In genomic region chr3:97481416-97481815, GRCh38 we compare ENCODE assay signal across 20 cellular contexts.
A peak's percentile ranks its signal among the peaks of the same experiment; 100 is the strongest.
DNase-seq lines count a peak whose midpoint lies in the region; ATAC-seq, FAIRE-seq and TF ChIP-seq lines count a peak whose summit lies in the region.
"Had no signal": no experiment of that assay in that cellular context is flagged by ENCODE, and none has a peak within 500 bp of the region (broad histone marks: within the 10 kb centered on the region; RNA-seq: fewer than 3 reads in every experiment).

No MANE protein-coding gene starts in this region.

- no peak overlapping the region for H3K27ac Mint-ChIP-seq in GM23338
- H3K27ac Mint-ChIP-seq in activated naive CD8-positive, alpha-beta T cell treated with anti-CD3 and anti-CD28 coated beads, Interleukin-2, amount 50 U/mL, for 24 hours: no peak overlapping the region
- no peak overlapping the region for H3K27ac Mint-ChIP-seq in naive B cell

- H3K36me3 ChIP-seq in GM23338 (ENCODE audit: insufficient read depth) (no peaks in the 10 kb centered on the region), GM23248 (ENCODE audit: low read depth) (no peaks in the 10 kb centered on the region), SJCRH30 (no peaks in the 10 kb centered on the region)

- H3K4me1 ChIP-seq in A549: no peaks in the 10 kb centered on the region
- no peaks in the 10 kb centered on the region for H3K4me1 ChIP-seq in GM23338 (ENCODE audit: insufficient read depth)
- H3K4me1 ChIP-seq in GM23248 (ENCODE audit: insufficient read depth): no peaks in the 10 kb centered on the region
- no peaks in the 10 kb centered on the region for H3K4me1 ChIP-seq in SJCRH30

- H3K4me3 Mint-ChIP-seq in GM23338 (no peak overlapping the region), naive B cell (no peak overlapping the region)
- H3K4me3 Mint-ChIP-seq in activated naive CD8-positive, alpha-beta T cell treated with anti-CD3 and anti-CD28 coated beads, Interleukin-2, amount 50 U/mL, for 24 hours: no peak overlapping the region

- H4K20me1 ChIP-seq in GM23338 (replicated peaks; ENCODE audit: insufficient read depth): no peaks in the 10 kb centered on the region
- no peaks in the 10 kb centered on the region for H4K20me1 ChIP-seq in GM23248 (ENCODE audit: insufficient read depth)

- 86% methylated on average over 13 of the region's 26 CpGs for WGBS in A549 (ENCODE audit: missing lambda C conversion rate)
- 84 to 85% methylated on average over 24 to 25 of the region's 26 CpGs for WGBS in GM23248 (ENCODE audit: low coverage in 1 of 2, low lambda C conversion rate in 2 of 2, missing lambda C conversion rate in 2 of 2), 2 experiments

- ATAC-seq in A549: peak; percentile 56 to 62; a peak in 2 of 6 replicates
- ATAC-seq in GM23338: peak; percentile 50; the same call in 2 of the 3 replicates
- ATAC-seq in activated naive CD8-positive, alpha-beta T cell treated with anti-CD3 and anti-CD28 coated beads, Interleukin-2, amount 50 U/mL, for 24 hours: peak; percentile 36
- ATAC-seq in naive B cell (ENCODE audit: low read depth in 2 of 2): peak; percentile 42 to 54
- no peak for ATAC-seq in HG03095 (IDR thresholded peaks at IDR 0.05; ENCODE audit: unreplicated experiment)
- ATAC-seq in GM21529 (IDR thresholded peaks at IDR 0.05; ENCODE audit: unreplicated experiment): no peak
- ATAC-seq: HCT116 had no signal

- H2AFZ ChIP-seq in GM23338: no peak overlapping the region
- no peak overlapping the region for H2AFZ ChIP-seq in GM23248

- peaks cover 5% of the 10 kb centered on the region; the same call in 1 of the 3 replicates for H3K36me3 Mint-ChIP-seq in GM23338 (ENCODE audit: low read depth)
- H3K36me3 Mint-ChIP-seq in activated naive CD8-positive, alpha-beta T cell treated with anti-CD3 and anti-CD28 coated beads, Interleukin-2, amount 50 U/mL, for 24 hours (ENCODE audit: low read depth): no peaks in the 10 kb centered on the region
- H3K36me3 Mint-ChIP-seq in naive B cell: no peaks in the 10 kb centered on the region

- in situ Hi-C loops in GM23248 (cut with MboI): no loop called here

- H3K27ac ChIP-seq in A549 (no peak overlapping the region), GM23338 (ENCODE audit: low read depth) (no peak overlapping the region), GM23248 (no peak overlapping the region), SJCRH30 (no peak overlapping the region)
- H3K27ac ChIP-seq: C4-2B had no signal

- H3K4me1 Mint-ChIP-seq in GM23338: no peaks in the 10 kb centered on the region
- H3K4me1 Mint-ChIP-seq in activated naive CD8-positive, alpha-beta T cell treated with anti-CD3 and anti-CD28 coated beads, Interleukin-2, amount 50 U/mL, for 24 hours: no peaks in the 10 kb centered on the region
- no peaks in the 10 kb centered on the region for H3K4me1 Mint-ChIP-seq in naive B cell

- H3K4me2 ChIP-seq in A549 (no peak overlapping the region), GM23338 (no peak overlapping the region), GM23248 (ENCODE audit: unreplicated experiment) (no peak overlapping the region)
- H3K4me2 ChIP-seq: SK-N-SH had no signal

- no peak for TF ChIP-seq CTCF in A549 (IDR thresholded peaks at IDR 0.05)
- TF ChIP-seq CTCF in GM23338 (conservative IDR thresholded peaks at IDR 0.05; ENCODE audit: low read depth in 2 of 2): no peak

- H3K9ac ChIP-seq in GM23248: no peak overlapping the region
- H3K9ac ChIP-seq: SK-N-SH had no signal

- CTCF ChIA-PET in A549 (lab: Yijun Ruan, JAX): no interaction called here

- H3K4me3 ChIP-seq in A549 (no peak overlapping the region), GM23338 (no peak overlapping the region), GM23248 (no peak overlapping the region), SJCRH30 (no peak overlapping the region)

- H3K9me3 ChIP-seq in A549: no peaks in the 10 kb centered on the region
- H3K9me3 ChIP-seq in GM23248 (ENCODE audit: low read depth): no peaks in the 10 kb centered on the region
- H3K9me3 ChIP-seq in SJCRH30 (replicated peaks): no peaks in the 10 kb centered on the region
- H3K9me3 ChIP-seq: SK-N-SH had no signal

- H3K27me3 Mint-ChIP-seq in GM23338 (ENCODE audit: insufficient read depth, low read depth, poor library complexity): peaks cover 2% of the 10 kb centered on the region
- H3K27me3 Mint-ChIP-seq in activated naive CD8-positive, alpha-beta T cell treated with anti-CD3 and anti-CD28 coated beads, Interleukin-2, amount 50 U/mL, for 24 hours: no peaks in the 10 kb centered on the region
- H3K27me3 Mint-ChIP-seq in naive B cell: no peaks in the 10 kb centered on the region

- no peaks in the 10 kb centered on the region for H3K27me3 ChIP-seq in GM23338 (ENCODE audit: insufficient read depth)
- no peaks in the 10 kb centered on the region for H3K27me3 ChIP-seq in GM23248 (replicated peaks; ENCODE audit: insufficient read depth)
- no peaks in the 10 kb centered on the region for H3K27me3 ChIP-seq in SJCRH30

- no peak for TF ChIP-seq POLR2A in A549 (IDR thresholded peaks at IDR 0.05; ENCODE audit: low read length)

- H3K9me2 ChIP-seq in GM23338 (ENCODE audit: insufficient read depth): peaks cover 7% of the 10 kb centered on the region; the same call in 1 of the 2 replicates
- no peaks in the 10 kb centered on the region for H3K9me2 ChIP-seq in GM23248 (ENCODE audit: insufficient read depth)
- H3K9me2 ChIP-seq: SK-N-SH had no signal

- no peak for FAIRE-seq in A549 (lab: Jason Lieb, UNC)
- FAIRE-seq: RCC 7860 had no signal

- TF ChIP-seq EP300 in A549 (IDR thresholded peaks at IDR 0.05): no peak

- POLR2A ChIA-PET in A549 (lab: Yijun Ruan, JAX): no interaction called here

- H3K9me3 Mint-ChIP-seq in GM23338 (peaks cover 5% of the 10 kb centered on the region; the same call in 1 of the 3 replicates), naive B cell (peaks cover 0 to 3% (median 0%) of the 10 kb centered on the region in 7 donors)
- H3K9me3 Mint-ChIP-seq in activated naive CD8-positive, alpha-beta T cell treated with anti-CD3 and anti-CD28 coated beads, Interleukin-2, amount 50 U/mL, for 24 hours: peaks cover 3% of the 10 kb centered on the region

- H3K79me2 ChIP-seq in GM23338 (replicated peaks; ENCODE audit: insufficient read depth): no peaks in the 10 kb centered on the region
- H3K79me2 ChIP-seq in GM23248 (ENCODE audit: insufficient read depth): no peaks in the 10 kb centered on the region

- no peak for TF ChIP-seq RAD21 in A549 (conservative IDR thresholded peaks at IDR 0.05 in 1 of 2, IDR thresholded peaks at IDR 0.05 in 1 of 2)

- H3F3A ChIP-seq in GM23338 (replicated peaks; ENCODE audit: low read depth) (no peaks in the 10 kb centered on the region), GM23248 (ENCODE audit: insufficient read depth) (no peaks in the 10 kb centered on the region)

- DNase-seq in A549 (ENCODE audit: low read depth in 1 of 2, low spot score in 1 of 2) (no peak), GM23338 (ENCODE audit: low spot score) (peak; percentile 10), naive B cell (no peak), GM23248 (no peak), SJCRH30 (no peak)
- no peak for DNase-seq in activated naive CD8-positive, alpha-beta T cell treated with anti-CD3 and anti-CD28 coated beads, Interleukin-2, amount 50 U/mL, for 24 hours
- DNase-seq: ACHN; DMS79 treated with DMSO at 0.1 percent for 48 hours; NCI-H1105; NCI-H2081; NCI-H446 treated with DMSO at 0.1 percent for 48 hours; NCI-H748 treated with DMSO at 0.1 percent for 48 hours; NK-92 treated with Interleukin-12 subunit alpha and Interleukin-12 subunit beta, amount 100 ng/mL, for 24 hours; Right ventricle myocardium superior; SK-N-SH had no signal

TF ChIP-seq in A549, 52 proteins besides CTCF, POLR2A, EP300 and RAD21:
- TF ChIP-seq CBX2 (IDR thresholded peaks at IDR 0.05; ENCODE audit: borderline replicate concordance, low read depth) (no peak), BHLHE40 (IDR thresholded peaks at IDR 0.05; ENCODE audit: low read depth, low read length) (no peak)
TF ChIP-seq in A549: peak in this region for 0.

TF ChIP-seq in GM23338, 12 proteins besides CTCF, POLR2A, EP300 and RAD21 (continues in another document):
- TF ChIP-seq STAT1 (IDR thresholded peaks at IDR 0.05; ENCODE audit: unreplicated experiment) (no peak), CREB1 (CRISPR knock-in tag; IDR thresholded peaks at IDR 0.05; ENCODE audit: low read depth) (no peak), EZH2phosphoT487 (IDR thresholded peaks at IDR 0.05; ENCODE audit: unreplicated experiment) (no peak), ZNF114 (CRISPR knock-in tag; IDR thresholded peaks at IDR 0.05) (no peak), EZH2 (IDR thresholded peaks at IDR 0.05; ENCODE audit: low read depth, unreplicated experiment) (no peak), ETS1 (IDR thresholded peaks at IDR 0.05) (no peak), NANOG (IDR thresholded peaks at IDR 0.05; ENCODE audit: borderline replicate concordance) (no peak)

Comparison
In these comparisons a context has a peak if more than half of its experiments do, and no peak if none do; other contexts are left out.
1. ATAC-seq: peak in A549 (2 of 2), GM23338 (single experiment), activated naive CD8-positive, alpha-beta T cell treated with anti-CD3 and anti-CD28 coated beads, Interleukin-2, amount 50 U/mL, for 24 hours (single experiment) and naive B cell (2 of 2); none in HG03095 (single experiment) and GM21529 (single experiment).